ENCODE assay signal across 11 cellular contexts in the genomic region with DNA sequence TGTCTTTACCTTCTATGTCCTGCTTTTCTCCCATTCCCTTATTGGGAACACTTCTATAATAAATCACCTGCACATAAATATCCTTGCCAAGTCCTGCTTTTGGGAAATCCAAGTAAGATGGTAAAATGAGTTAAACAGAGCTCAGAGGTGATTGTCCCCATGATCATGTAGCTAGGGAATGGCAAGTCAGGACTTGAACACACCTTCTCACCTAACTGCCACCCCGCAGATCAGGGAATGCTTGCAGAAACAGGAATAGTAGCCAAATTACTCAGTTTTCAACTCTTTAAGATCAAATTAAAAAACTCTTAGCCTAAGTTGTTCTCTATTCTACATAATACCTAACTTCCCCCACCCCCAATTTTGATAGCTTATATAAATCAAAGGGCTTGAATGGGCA. TPM values are rescaled to one million over a fixed set of nuclear protein-coding genes. Genes with fewer than 3 reads are reported as not detected.
"Had no signal": no experiment of that assay in that cellular context is flagged by ENCODE, and none has a peak within 500 bp of the region (broad histone marks: within the 10 kb centered on the region; RNA-seq: fewer than 3 reads in every experiment).

No MANE protein-coding gene starts in this region.

- ATAC-seq: GM23338, K562 had no signal

- FAIRE-seq: H1, H54, HTR-8/SVneo had no signal

- H3K4me3 Mint-ChIP-seq: GM23338, H9 had no signal

- DNase-seq: H9, HCEC 1CT, IMR-90, KG1 had no signal

- H3K4me3 ChIP-seq: GM23338, K562 had no signal

- H3K4me2 ChIP-seq: GM23338 had no signal

- H3K27ac ChIP-seq: HL-60 had no signal

- H2AFZ ChIP-seq: GM23338 had no signal

- H3K27ac Mint-ChIP-seq: GM23338, H9 had no signal

RNA-seq across cellular contexts. Expression of gene OOSP3, which starts 16.0 kb away (rescaled TPM):
- total RNA-seq: GM23338, H1, H9, HT-29, IMR-90, K562 had no signal
- polyA plus RNA-seq: GM23338, H1, IMR-90 had no signal

RNA-seq across cellular contexts. Expression of gene TCN1, which starts 28.3 kb away (rescaled TPM):
- total RNA-seq: GM23338, H1, H9, IMR-90 had no signal
- polyA plus RNA-seq: GM23338, H1, IMR-90 had no signal

RNA-seq across cellular contexts. Expression of gene OOSP1, which starts 43.6 kb away (rescaled TPM):
- total RNA-seq: GM23338, H1, H9, HT-29, IMR-90 had no signal
- polyA plus RNA-seq: GM23338, H1, IMR-90 had no signal

RNA-seq across cellular contexts. Expression of gene CBLIF, which starts 49.3 kb away (rescaled TPM):
- total RNA-seq: GM23338, H1, H9, HT-29, IMR-90 had no signal
- polyA plus RNA-seq: GM23338, H1, IMR-90 had no signal
